17 cellular contexts compared by ENCODE assay signal in genomic region chr1:93992954-93993353, GRCh38.
A peak's percentile ranks its signal among the peaks of the same experiment; 100 is the strongest.
DNase-seq lines count a peak whose midpoint lies in the region; ATAC-seq and TF ChIP-seq lines count a peak whose summit lies in the region.
"Had no signal": no experiment of that assay in that cellular context is flagged by ENCODE, and none has a peak within 500 bp of the region (broad histone marks: within the 10 kb centered on the region; RNA-seq: fewer than 3 reads in every experiment).

No MANE protein-coding gene starts in this region.

- H3K9ac ChIP-seq in MM.1S (ENCODE audit: low read length), result peak overlapping the region; percentile 47; the same call in 1 of the 2 replicates

- H3K4me3 Mint-ChIP-seq in endothelial cell (ENCODE audit: unreplicated experiment), result peak overlapping the region; percentile 60
- H3K4me3 Mint-ChIP-seq in natural killer cell treated with Interleukin-12 subunit alpha and Interleukin-12 subunit beta and Interleukin-15 and Interleukin-18, amount 100 ng/mL, for 72 hours, result no peak overlapping the region
- H3K4me3 Mint-ChIP-seq: HFFc6 had no signal

- peaks cover 9% of the 10 kb centered on the region; the same call in 1 of the 2 replicates for H3K4me1 ChIP-seq in MM.1S (ENCODE audit: low read length)
- H3K4me1 ChIP-seq: Caco-2 had no signal

- no peaks in the 10 kb centered on the region for H3K79me2 ChIP-seq in MM.1S (ENCODE audit: low read length)

- no peaks in the 10 kb centered on the region for H3K9me3 ChIP-seq in MM.1S (replicated peaks; ENCODE audit: insufficient read depth, low read length)
- H3K9me3 ChIP-seq: Caco-2 had no signal

- no peaks in the 10 kb centered on the region for H3K9me2 ChIP-seq in MM.1S (replicated peaks; ENCODE audit: insufficient read depth, low read length)

- peak overlapping the region; percentile 29; the same call in 1 of the 2 replicates for H3K27ac ChIP-seq in MM.1S (ENCODE audit: low read length)
- H3K27ac ChIP-seq: HL-60 had no signal

- no peaks in the 10 kb centered on the region for H3K9me3 Mint-ChIP-seq in endothelial cell (ENCODE audit: unreplicated experiment)
- H3K9me3 Mint-ChIP-seq in natural killer cell treated with Interleukin-12 subunit alpha and Interleukin-12 subunit beta and Interleukin-15 and Interleukin-18, amount 100 ng/mL, for 72 hours, result no peaks in the 10 kb centered on the region
- H3K9me3 Mint-ChIP-seq: HFFc6 had no signal

- H3K4me1 Mint-ChIP-seq in endothelial cell (ENCODE audit: unreplicated experiment), result peaks cover 21% of the 10 kb centered on the region
- H3K4me1 Mint-ChIP-seq in natural killer cell treated with Interleukin-12 subunit alpha and Interleukin-12 subunit beta and Interleukin-15 and Interleukin-18, amount 100 ng/mL, for 72 hours (ENCODE audit: low read depth in 2 of 2), result peaks cover 32 to 37% of the 10 kb centered on the region in 2 donors

- no peaks in the 10 kb centered on the region for H3K36me3 ChIP-seq in MM.1S (replicated peaks; ENCODE audit: insufficient read depth, low read length)

- H3K4me3 ChIP-seq in MM.1S (ENCODE audit: low read length), result peak overlapping the region; percentile 60
- H3K4me3 ChIP-seq: GM12878 had no signal

- no peaks in the 10 kb centered on the region for H4K20me1 ChIP-seq in MM.1S (ENCODE audit: insufficient read depth, low read length)

- DNase-seq in MM.1S, result peak; percentile 47
- DNase-seq in RPMI8226, result peak; percentile 18
- DNase-seq in endothelial cell (ENCODE audit: low spot score), result no peak
- peak; percentile 37 for DNase-seq in natural killer cell treated with Interleukin-12 subunit alpha and Interleukin-12 subunit beta and Interleukin-15 and Interleukin-18, amount 100 ng/mL, for 72 hours (ENCODE audit: low spot score)
- no peak for DNase-seq in GM19240 (ENCODE audit: insufficient read length, low spot score)
- DNase-seq in dedifferentiated amniotic fluid mesenchymal stem cell (ENCODE audit: extremely low spot score), result no peak
- DNase-seq in DMS153 treated with DMSO at 0.1 percent for 48 hours (lab: John Stamatoyannopoulos, UW; ENCODE audit: unreplicated experiment), result no peak
- DNase-seq: AML-193, Caco-2, KBM-7, NCI-H1092 treated with DMSO at 0.1 percent for 48 hours, NCI-H187, NCI-H69 had no signal

- H3F3A ChIP-seq in MM.1S (ENCODE audit: insufficient read depth, low read length), result no peaks in the 10 kb centered on the region

- H3K4me2 ChIP-seq in MM.1S (ENCODE audit: low read depth, low read length), result peak overlapping the region; percentile 61

- no peaks in the 10 kb centered on the region for H3K27me3 ChIP-seq in MM.1S (replicated peaks; ENCODE audit: insufficient read depth, low read length)

- H3K36me3 Mint-ChIP-seq in endothelial cell (ENCODE audit: low read depth, unreplicated experiment), result peaks cover 40% of the 10 kb centered on the region
- no peaks in the 10 kb centered on the region for H3K36me3 Mint-ChIP-seq in natural killer cell treated with Interleukin-12 subunit alpha and Interleukin-12 subunit beta and Interleukin-15 and Interleukin-18, amount 100 ng/mL, for 72 hours

- peak overlapping the region; percentile 82 for H2AFZ ChIP-seq in MM.1S (ENCODE audit: low read length)

- TF ChIP-seq CTCF in MM.1S (IDR thresholded peaks at IDR 0.05; ENCODE audit: low read length), result no peak
- TF ChIP-seq CTCF in endothelial cell (IDR thresholded peaks at IDR 0.05; ENCODE audit: unreplicated experiment), result no peak

- no peak overlapping the region for H3K27ac Mint-ChIP-seq in endothelial cell (ENCODE audit: unreplicated experiment)
- H3K27ac Mint-ChIP-seq in natural killer cell treated with Interleukin-12 subunit alpha and Interleukin-12 subunit beta and Interleukin-15 and Interleukin-18, amount 100 ng/mL, for 72 hours, result no peak overlapping the region
- H3K27ac Mint-ChIP-seq: HFFc6 had no signal

- no peak for ATAC-seq in natural killer cell treated with Interleukin-12 subunit alpha and Interleukin-12 subunit beta and Interleukin-15 and Interleukin-18, amount 100 ng/mL, for 72 hours
- ATAC-seq in esophagus mucosa, result no peak
- ATAC-seq: GM12878 had no signal

- peaks cover 12% of the 10 kb centered on the region for H3K27me3 Mint-ChIP-seq in endothelial cell (ENCODE audit: unreplicated experiment)
- no peaks in the 10 kb centered on the region for H3K27me3 Mint-ChIP-seq in natural killer cell treated with Interleukin-12 subunit alpha and Interleukin-12 subunit beta and Interleukin-15 and Interleukin-18, amount 100 ng/mL, for 72 hours

Comparison
In these comparisons a context has a peak if more than half of its experiments do, and no peak if none do; other contexts are left out.
1. DNase-seq: peak in MM.1S (single experiment), RPMI8226 (single experiment) and natural killer cell treated with Interleukin-12 subunit alpha and Interleukin-12 subunit beta and Interleukin-15 and Interleukin-18, amount 100 ng/mL, for 72 hours (single experiment); none in endothelial cell (single experiment), GM19240 (single experiment), dedifferentiated amniotic fluid mesenchymal stem cell (single experiment) and DMS153 treated with DMSO at 0.1 percent for 48 hours (single experiment).